8 cellular contexts compared by ENCODE assay signal in genomic region chr4:176319704-176320339, GRCh38. TPM values are rescaled to one million over a fixed set of nuclear protein-coding genes. Genes with fewer than 3 reads are reported as not detected.
A peak's percentile ranks its signal among the peaks of the same experiment; 100 is the strongest.
DNase-seq lines count a peak whose midpoint lies in the region; ATAC-seq and TF ChIP-seq lines count a peak whose summit lies in the region.

Gene SPCS3, plus strand, starts transcription at chr4:176319966. Its CDS starts 111 bp downstream, at chr4:176320077.

- H3K27ac ChIP-seq in SU-DHL-6 (ENCODE audit: low read depth, low read length) (peak within 1 kb of the TSS; percentile 94), ovary (peak within 1 kb of the TSS; percentile 89 to 97), thyroid gland (peak within 1 kb of the TSS; percentile 89 to 93 (median 92))

- H3K27me3 ChIP-seq in SU-DHL-6 (ENCODE audit: low read length): no peaks in the 10 kb centered on the region
- H3K27me3 ChIP-seq in ovary: no peaks in the 10 kb centered on the region
- no peaks in the 10 kb centered on the region for H3K27me3 ChIP-seq in thyroid gland

- DNase-seq in NCI-H128 (lab: John Stamatoyannopoulos, UW; ENCODE audit: unreplicated experiment) (peak; percentile 75), head of caudate nucleus (peak; percentile 92 to 99 (median 98)), ovary (peak; percentile 95 to 97 (median 96)), thyroid gland (peak; percentile 96 to 97)
- DNase-seq in activated naive CD8-positive, alpha-beta T cell treated with anti-CD3 and anti-CD28 coated beads, Interleukin-2, amount 10 ng/mL, durations not matched to agents 7 days and 5 days: peak; percentile 95

- H3K9ac ChIP-seq in SU-DHL-6 (ENCODE audit: low read length): peak within 1 kb of the TSS; percentile 100

- peak within 1 kb of the TSS; percentile 90 for H3K4me2 ChIP-seq in SU-DHL-6 (ENCODE audit: low read depth, low read length, poor library complexity, severe bottlenecking)

- intact Hi-C loops in head of caudate nucleus (cut with DNase I) (loop anchor here (5.0 to 10.0 kb wide), 2 partner anchors 123 to 255 kb away; partner anchors contain the start of genes SPATA4 and WDR17), ovary (cut with DNase I) (loop anchor here in 1 of 4 donors (10.0 kb wide), 1 partner anchor 125 kb away; the partner anchor contains the start of gene SPATA4), thyroid gland (cut with DNase I) (loop anchor here (10.0 kb wide), 1 partner anchor 115 kb away; no protein-coding TSS in a partner anchor)

- H3K4me3 ChIP-seq in SU-DHL-6 (ENCODE audit: insufficient read depth, low read length, poor library complexity, severe bottlenecking) (peak within 1 kb of the TSS; percentile 69), ovary (peak within 1 kb of the TSS; percentile 62), thyroid gland (replicated peaks in 1 of 3) (peak within 1 kb of the TSS; percentile 63 to 78 (median 64))

- peak; percentile 97 for TF ChIP-seq POLR2A in GM10847 (IDR thresholded peaks at IDR 0.05; ENCODE audit: extremely low read depth, insufficient read length)
- peak; percentile 85 for TF ChIP-seq POLR2A in ovary (IDR thresholded peaks at IDR 0.05)
- TF ChIP-seq POLR2A in thyroid gland (IDR thresholded peaks at IDR 0.05): peak; percentile 72 to 93

- H3K4me1 ChIP-seq in ovary (ENCODE audit: insufficient read depth): peaks cover 1% of the 10 kb centered on the region
- H3K4me1 ChIP-seq in thyroid gland: peaks cover 15 to 18% of the 10 kb centered on the region in 2 donors

- no peak for TF ChIP-seq CTCF in SU-DHL-6 (IDR thresholded peaks at IDR 0.05; ENCODE audit: insufficient read depth, low read length, poor library complexity, severe bottlenecking)
- no peak for TF ChIP-seq CTCF in ovary (IDR thresholded peaks at IDR 0.05)
- TF ChIP-seq CTCF in thyroid gland (IDR thresholded peaks at IDR 0.05): no peak

- H3F3A ChIP-seq in SU-DHL-6 (ENCODE audit: insufficient read depth): 0 out of 2 replicates have a peak, but pooled peaks cover 3% of the 10 kb centered on the region

- H3K36me3 Mint-ChIP-seq in activated naive CD8-positive, alpha-beta T cell treated with anti-CD3 and anti-CD28 coated beads, Interleukin-2, amount 10 ng/mL, durations not matched to agents 7 days and 5 days: peaks cover 9% of the 10 kb centered on the region

- H3K9me2 ChIP-seq in SU-DHL-6 (replicated peaks; ENCODE audit: insufficient read depth, low read length): no peaks in the 10 kb centered on the region

- peak within 1 kb of the TSS; percentile 86 for H2AFZ ChIP-seq in SU-DHL-6 (ENCODE audit: low read depth, low read length, severe bottlenecking)

- H3K79me2 ChIP-seq in SU-DHL-6 (ENCODE audit: insufficient read depth, low read length): peaks cover 50% of the 10 kb centered on the region

- WGBS in ovary, 3 donors: 0 to 1% (median 1%) methylated on average over 77 to 94 of the region's 94 CpGs
- WGBS in thyroid gland, 2 donors: 0 to 1% methylated on average over 19 to 32 of the region's 94 CpGs

- peaks cover 39% of the 10 kb centered on the region for H4K20me1 ChIP-seq in SU-DHL-6 (ENCODE audit: low read depth, low read length)

- POLR2A ChIA-PET in activated naive CD8-positive, alpha-beta T cell treated with anti-CD3 and anti-CD28 coated beads, Interleukin-2, amount 10 ng/mL, durations not matched to agents 7 days and 5 days (lab: Charles Lee): interaction anchor here (1.5 kb wide), 1 partner anchor 12 kb away, joined by 4 read pairs; no protein-coding TSS in a partner anchor

- TF ChIP-seq EP300 in ovary (IDR thresholded peaks at IDR 0.05): no peak

- ATAC-seq in HG02678 (IDR thresholded peaks at IDR 0.05; ENCODE audit: unreplicated experiment): peak; percentile 87
- ATAC-seq in activated naive CD8-positive, alpha-beta T cell treated with anti-CD3 and anti-CD28 coated beads, Interleukin-2, amount 10 ng/mL, durations not matched to agents 7 days and 5 days (ENCODE audit: low read depth): peak; percentile 84

- H3K4me3 Mint-ChIP-seq in activated naive CD8-positive, alpha-beta T cell treated with anti-CD3 and anti-CD28 coated beads, Interleukin-2, amount 10 ng/mL, durations not matched to agents 7 days and 5 days: peak within 1 kb of the TSS; percentile 92

- H3K27me3 Mint-ChIP-seq in activated naive CD8-positive, alpha-beta T cell treated with anti-CD3 and anti-CD28 coated beads, Interleukin-2, amount 10 ng/mL, durations not matched to agents 7 days and 5 days: no peaks in the 10 kb centered on the region

- H3K9me3 ChIP-seq in SU-DHL-6 (ENCODE audit: insufficient read depth, low read length) (no peaks in the 10 kb centered on the region), ovary (no peaks in the 10 kb centered on the region), thyroid gland (no peaks in the 10 kb centered on the region)

- peaks cover 32% of the 10 kb centered on the region for H3K4me1 Mint-ChIP-seq in activated naive CD8-positive, alpha-beta T cell treated with anti-CD3 and anti-CD28 coated beads, Interleukin-2, amount 10 ng/mL, durations not matched to agents 7 days and 5 days

- H3K27ac Mint-ChIP-seq in activated naive CD8-positive, alpha-beta T cell treated with anti-CD3 and anti-CD28 coated beads, Interleukin-2, amount 10 ng/mL, durations not matched to agents 7 days and 5 days: peak within 1 kb of the TSS; percentile 90

- peaks cover 31% of the 10 kb centered on the region for H3K36me3 ChIP-seq in SU-DHL-6 (ENCODE audit: low read length)
- H3K36me3 ChIP-seq in ovary: no peaks in the 10 kb centered on the region
- no peaks in the 10 kb centered on the region for H3K36me3 ChIP-seq in thyroid gland

- no peaks in the 10 kb centered on the region for H3K9me3 Mint-ChIP-seq in activated naive CD8-positive, alpha-beta T cell treated with anti-CD3 and anti-CD28 coated beads, Interleukin-2, amount 10 ng/mL, durations not matched to agents 7 days and 5 days

RNA-seq across cellular contexts. Expression of gene SPCS3, which starts in this region (rescaled TPM):
- 100 to 1,000 TPM; 146 TPM for total RNA-seq in activated naive CD8-positive, alpha-beta T cell treated with anti-CD3 and anti-CD28 coated beads, Interleukin-2, amount 10 ng/mL, durations not matched to agents 7 days and 5 days
- total RNA-seq in ovary (10 to 100 TPM; 41.7 to 89.3 (median 63.8) TPM), thyroid gland (100 to 1,000 TPM; 129 to 149 (median 136) TPM)
- polyA plus RNA-seq in ovary: 10 to 100 TPM; 18.5 to 39.0 TPM

Comparison
In these comparisons a context has a peak if more than half of its experiments do, and no peak if none do; other contexts are left out.
1. Peak in every context shown above with its lines: DNase-seq, ATAC-seq, H3K4me3 ChIP-seq and H3K27ac ChIP-seq.